Comparison of ENCODE assay signal across 7 cellular contexts in the genomic region with DNA sequence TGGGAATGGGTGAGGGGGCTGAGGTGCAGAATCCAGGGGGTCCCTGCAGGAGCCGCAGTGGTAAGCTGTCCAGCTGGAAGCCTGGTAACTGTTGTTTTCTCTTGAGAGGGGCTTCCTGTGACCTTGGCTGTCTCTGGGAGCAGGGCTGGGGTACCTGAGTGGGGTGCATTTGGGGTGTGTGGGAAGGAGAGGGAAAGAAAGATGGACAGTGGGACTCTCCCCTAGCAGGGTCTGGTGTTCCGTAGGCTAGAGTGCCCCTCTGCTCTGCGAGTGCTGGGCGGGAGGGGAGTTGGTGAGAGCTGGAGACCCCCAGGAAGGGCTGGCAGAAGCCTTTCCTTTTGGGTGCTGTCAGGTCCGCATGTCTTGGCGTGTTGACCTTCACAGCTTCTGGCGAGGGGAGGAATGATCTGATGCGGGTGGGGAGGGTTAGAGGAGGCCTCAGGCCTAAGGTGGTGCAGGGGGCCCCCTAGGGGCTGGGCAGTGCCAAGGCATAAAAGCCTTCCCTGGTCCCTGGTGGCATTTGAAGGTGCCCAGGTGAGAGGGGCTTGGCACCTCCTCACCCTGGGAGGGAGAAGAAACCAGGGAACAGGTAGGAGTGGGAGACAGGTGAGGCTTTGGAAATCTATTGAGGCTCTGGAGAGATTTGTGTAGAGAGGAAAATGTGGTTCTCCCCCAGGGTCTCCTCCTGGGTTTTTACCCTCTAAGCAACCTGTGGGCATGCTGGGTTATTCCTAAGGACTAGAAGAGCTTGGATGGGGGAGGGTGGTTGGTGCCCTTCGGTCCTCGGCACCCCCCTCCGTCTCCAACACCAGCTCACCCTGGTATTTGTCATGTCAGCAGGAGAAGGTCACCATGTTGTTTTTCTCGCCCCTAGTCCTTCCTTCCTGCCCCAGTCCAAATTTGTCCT. TPM values are rescaled to one million over a fixed set of nuclear protein-coding genes. Genes with fewer than 3 reads are reported as not detected.
DNase-seq lines count a peak whose midpoint lies in the region; ATAC-seq, FAIRE-seq and TF ChIP-seq lines count a peak whose summit lies in the region.

No MANE protein-coding gene starts in this region.

- H4K20me1 ChIP-seq in IMR-90 (ENCODE audit: insufficient read depth, low read length) (peaks cover 85% of the 10 kb centered on the region), astrocyte (ENCODE audit: insufficient read depth, low read length) (peaks cover 62% of the 10 kb centered on the region)

- H3K36me3 ChIP-seq in IMR-90 (ENCODE audit: control insufficient read depth, insufficient read depth, low read length) (peaks cover 52% of the 10 kb centered on the region), astrocyte (ENCODE audit: insufficient read depth, low read length) (peaks cover 2% of the 10 kb centered on the region), iPS-18a (ENCODE audit: control insufficient read depth, low read depth, low read length) (peaks cover 9% of the 10 kb centered on the region)

- H3K9ac ChIP-seq in IMR-90 (ENCODE audit: low read depth, low read length), result peak overlapping the region; percentile 97
- H3K9ac ChIP-seq in astrocyte (ENCODE audit: low read length), result peak overlapping the region; percentile 87
- peak overlapping the region; percentile 97 for H3K9ac ChIP-seq in iPS-18a (ENCODE audit: low read length)

- H3K4me2 ChIP-seq in IMR-90 (ENCODE audit: low read depth, low read length) (peak overlapping the region; percentile 95), astrocyte (ENCODE audit: low read length) (peak overlapping the region; percentile 99)

- H2BK15ac ChIP-seq in IMR-90 (ENCODE audit: low read depth, low read length), result peak overlapping the region; percentile 19; the same call in 1 of the 3 replicates

- H2AFZ ChIP-seq in IMR-90 (replicated peaks; ENCODE audit: low read length, poor library complexity) (peak overlapping the region; percentile 39), astrocyte (ENCODE audit: low read depth, low read length) (no peak overlapping the region)

- TF ChIP-seq CTCF in IMR-90 (conservative IDR thresholded peaks at IDR 0.05; ENCODE audit: low read depth, low read length) (peak; percentile 72), astrocyte (IDR thresholded peaks at IDR 0.05; ENCODE audit: insufficient read depth, low read depth, low read length) (peak; percentile 36)

- ATAC-seq in IMR-90 (ENCODE audit: low read depth), result no peak
- ATAC-seq in GM19455 (IDR thresholded peaks at IDR 0.05; ENCODE audit: unreplicated experiment), result no peak

- POLR2A ChIA-PET in IMR-90 (lab: Charles Lee; ENCODE audit: unreplicated experiment), result no interaction called here

- peak overlapping the region; percentile 46 to 87; a peak in 3 of 4 replicates for H4K8ac ChIP-seq in IMR-90 (ENCODE audit: low read depth in 2 of 2, low read length in 2 of 2)

- H3K4me1 ChIP-seq in IMR-90 (ENCODE audit: control insufficient read depth, insufficient read depth, low read length) (peaks cover 30% of the 10 kb centered on the region), astrocyte (ENCODE audit: insufficient read depth, low read length) (peaks cover 40% of the 10 kb centered on the region), iPS-18a (ENCODE audit: control insufficient read depth, low read depth, low read length) (peaks cover 26% of the 10 kb centered on the region)

- no peak overlapping the region for H2BK120ac ChIP-seq in IMR-90 (ENCODE audit: low read depth, low read length)

- peak overlapping the region; percentile 26; the same call in 1 of the 2 replicates for H3K18ac ChIP-seq in IMR-90 (ENCODE audit: low read depth, low read length)

- H3K14ac ChIP-seq in IMR-90 (replicated peaks; ENCODE audit: low read depth, low read length), result peak overlapping the region; percentile 91

- H3K36me3 Mint-ChIP-seq in astrocyte (ENCODE audit: low read depth, unreplicated experiment), result peaks cover 6% of the 10 kb centered on the region

- WGBS in IMR-90 (ENCODE audit: extremely low coverage in 2 of 2, insufficient read length in 1 of 2), 2 experiments, result 7% methylated on average over 5 of the region's 12 CpGs; no CpG with 5 or more reads in 1 of the 2 experiments

- H3K27ac ChIP-seq in IMR-90 (ENCODE audit: insufficient read depth, low read length) (peak overlapping the region; percentile 92), astrocyte (ENCODE audit: low read depth, low read length) (no peak overlapping the region), iPS-18a (ENCODE audit: low read length) (no peak overlapping the region)

- no peaks in the 10 kb centered on the region for H3K27me3 ChIP-seq in IMR-90 (ENCODE audit: control insufficient read depth, insufficient read depth, low read length)
- peaks cover 2% of the 10 kb centered on the region for H3K27me3 ChIP-seq in astrocyte (ENCODE audit: insufficient read depth, low read length)
- no peaks in the 10 kb centered on the region for H3K27me3 ChIP-seq in iPS-18a (ENCODE audit: control insufficient read depth, insufficient read depth, low read length)

- H3K56ac ChIP-seq in IMR-90 (ENCODE audit: extremely low read depth, insufficient read depth, low read length), result peak overlapping the region; percentile 55

- peaks cover 23% of the 10 kb centered on the region for H3K9me1 ChIP-seq in IMR-90 (ENCODE audit: insufficient read depth, low read length)

- peaks cover 22 to 72% of the 10 kb centered on the region in 2 experiments for H3K79me1 ChIP-seq in IMR-90 (ENCODE audit: low read depth in 1 of 2, low read length in 2 of 2)

- H3K4me3 Mint-ChIP-seq in astrocyte (ENCODE audit: unreplicated experiment), result peak overlapping the region; percentile 98

- peaks cover 30% of the 10 kb centered on the region for H3K4me1 Mint-ChIP-seq in astrocyte (ENCODE audit: low read depth, unreplicated experiment)

- CTCF ChIA-PET in IMR-90 (lab: Yijun Ruan, JAX), result interaction anchor here (0.7 to 1.7 kb wide), 6 partner anchors 44 to 306 kb away, joined by 3 to 5 read pairs (median 3); no protein-coding TSS in a partner anchor

- H4K5ac ChIP-seq in IMR-90 (ENCODE audit: low read depth, low read length), result no peak overlapping the region

- peak overlapping the region; percentile 98 for H3K4ac ChIP-seq in IMR-90 (ENCODE audit: low read depth, low read length)

- H2BK20ac ChIP-seq in IMR-90 (ENCODE audit: low read depth, low read length), result no peak overlapping the region

- no peaks in the 10 kb centered on the region for H3K9me3 Mint-ChIP-seq in astrocyte (ENCODE audit: unreplicated experiment)

- no peak for FAIRE-seq in astrocyte (lab: Jason Lieb, UNC)

- H3K4me3 ChIP-seq in GM08714 (ENCODE audit: low read length) (peak overlapping the region; percentile 79; the same call in 1 of the 2 replicates), IMR-90 (ENCODE audit: insufficient read depth, low read depth, low read length) (peak overlapping the region; percentile 94), astrocyte (ENCODE audit: insufficient read depth, low read depth, low read length) (peak overlapping the region; percentile 83), iPS-18a (ENCODE audit: low read length) (peak overlapping the region; percentile 82)

- H2AK5ac ChIP-seq in IMR-90 (ENCODE audit: low read depth, low read length), result peak overlapping the region; percentile 88

- peak overlapping the region; percentile 41 for H2BK5ac ChIP-seq in IMR-90 (ENCODE audit: low read depth, low read length, poor library complexity, severe bottlenecking)

- peak overlapping the region; percentile 54; the same call in 1 of the 2 replicates for H4K91ac ChIP-seq in IMR-90 (ENCODE audit: insufficient read depth, low read depth, low read length)

- TF ChIP-seq RAD21 in IMR-90 (IDR thresholded peaks at IDR 0.05; ENCODE audit: low read length), result peak; percentile 63

- H3K23ac ChIP-seq in IMR-90 (ENCODE audit: low read depth, low read length), result peak overlapping the region; percentile 84

- no TSS peak for BruUV-seq in IMR-90 (replicated peaks; lab: Mats Ljungman, UMichigan)

- dilution Hi-C loops in IMR-90 (cut with HindIII; ENCODE audit: low sequenced_read_pairs, unreplicated experiment), result no loop called here

- in situ Hi-C loops in IMR-90 (cut with MboI; ENCODE audit: low sequenced_read_pairs), result loop anchor here (5.0 kb wide), 1 partner anchor 299 kb away; no protein-coding TSS in a partner anchor

- peaks cover 68% of the 10 kb centered on the region for H3K79me2 ChIP-seq in astrocyte (ENCODE audit: insufficient read depth, low read length)

- DNase-seq in IMR-90 (peak; percentile 57), SKM-1 (lab: John Stamatoyannopoulos, UW; ENCODE audit: unreplicated experiment) (peak; percentile 54), astrocyte (ENCODE audit: low read depth) (no peak)
- DNase-seq in stimulated activated CD4-positive, alpha-beta T cell treated with anti-CD3 and anti-CD28 coated beads, Interleukin-12 subunit alpha, Interleukin-12 subunit beta, amount 100 ng/mL, for 48 hours (ENCODE audit: low read depth in 2 of 3, low spot score in 1 of 3), result peak; percentile 50 to 54 (median 53)

- TF ChIP-seq POLR2A in IMR-90 (IDR thresholded peaks at IDR 0.05; ENCODE audit: low read depth, low read length), result peak; percentile 54

- H3K9me3 ChIP-seq in IMR-90 (ENCODE audit: control insufficient read depth, insufficient read depth, low read length), result no peaks in the 10 kb centered on the region
- no peaks in the 10 kb centered on the region for H3K9me3 ChIP-seq in astrocyte (ENCODE audit: insufficient read depth, low read depth, low read length)
- no peaks in the 10 kb centered on the region for H3K9me3 ChIP-seq in iPS-18a (ENCODE audit: control insufficient read depth, low read depth, low read length)

- H2AK9ac ChIP-seq in IMR-90 (replicated peaks; ENCODE audit: low read depth, low read length, poor library complexity), result peak overlapping the region; percentile 95

- peaks cover 4% of the 10 kb centered on the region for H3K27me3 Mint-ChIP-seq in astrocyte (ENCODE audit: low read depth, unreplicated experiment)

- H3K27ac Mint-ChIP-seq in astrocyte (ENCODE audit: unreplicated experiment), result peak overlapping the region; percentile 86

- intact Hi-C loops in IMR-90 (cut with micrococcal nuclease), result loop anchor here (1.0 to 5.0 kb wide), 4 partner anchors 86 to 177 kb away; partner anchors contain the start of genes GTPBP2 and MRPS18A

TF ChIP-seq in IMR-90, 13 proteins besides CTCF, POLR2A, EP300 and RAD21:
- TF ChIP-seq MAZ (IDR thresholded peaks at IDR 0.05; ENCODE audit: borderline replicate concordance, low read depth, low read length) (peak; percentile 57; the same call in 1 of the 2 replicates), SMC3 (IDR thresholded peaks at IDR 0.05; ENCODE audit: low read depth, low read length) (peak; percentile 47), CEBPB (IDR thresholded peaks at IDR 0.05; ENCODE audit: low read depth, low read length) (no peak), MAFK (IDR thresholded peaks at IDR 0.05; ENCODE audit: low read depth, low read length) (peak; percentile 60; the same call in 1 of the 2 replicates), BHLHE40 (IDR thresholded peaks at IDR 0.05; ENCODE audit: low read depth, low read length) (no peak), MXI1 (IDR thresholded peaks at IDR 0.05; ENCODE audit: borderline replicate concordance, low read depth, low read length) (peak; percentile 53; the same call in 1 of the 2 replicates)

RNA-seq across cellular contexts. Expression of gene VEGFA, which starts 3.3 kb away (rescaled TPM):
- 156 and 190 TPM in 2 replicates for total RNA-seq in IMR-90 (2012; rRNA removed)
- polyA plus RNA-seq in IMR-90 (2012; rRNA removed), result 211 and 234 TPM in 2 replicates
- polyA plus RNA-seq in IMR-90 (2012; cell fraction: cytosol; rRNA removed), result 69.3 and 213 TPM in 2 replicates
- polyA plus RNA-seq in IMR-90 (2012; cell fraction: nucleus; rRNA removed; ENCODE audit: low replicate concordance), result 853 and 1,420 TPM in 2 replicates
- total RNA-seq in astrocyte, result 144 and 154 TPM in 2 replicates
